In genomic region chr9:36046923-36047322, GRCh38 we compare ENCODE assay signal across 23 cellular contexts.
"Had no signal": no experiment of that assay in that cellular context is flagged by ENCODE, and none has a peak within 500 bp of the region (broad histone marks: within the 10 kb centered on the region; RNA-seq: fewer than 3 reads in every experiment).

No MANE protein-coding gene starts in this region.

- H3K27ac ChIP-seq: coronary artery, neutrophil, ovary, prostate gland, stomach, suprapubic skin, tibial nerve had no signal

- H3K4me3 ChIP-seq: coronary artery, ovary, prostate gland, stomach, suprapubic skin, tibial nerve had no signal

- H3K36me3 ChIP-seq: neutrophil, ovary, prostate gland, stomach, suprapubic skin, tibial nerve had no signal

- ATAC-seq: activated T-cell treated with anti-CD3 and anti-CD28 coated beads, Interleukin-2, amount 50 U/mL, for 72 hours; natural killer cell treated with Interleukin-12 subunit alpha and Interleukin-12 subunit beta and Interleukin-15 and Interleukin-18, amount 100 ng/mL, for 72 hours; stimulated activated effector memory CD8-positive, alpha-beta T cell treated with anti-CD3 and anti-CD28 coated beads, Interleukin-12 subunit alpha, Interleukin-12 subunit beta, amount 100 ng/mL, for 72 hours had no signal

- H3K27me3 ChIP-seq: neutrophil, ovary, stomach, suprapubic skin, tibial nerve had no signal

- DNase-seq: activated CD4-positive, alpha-beta memory T cell treated with anti-CD3 and anti-CD28 coated beads, Interleukin-2, amount 10 ng/mL, durations not matched to agents 7 days and 5 days; activated CD4-positive, alpha-beta T cell treated with anti-CD3 and anti-CD28 coated beads, Interleukin-2, amount 10 ng/mL, durations not matched to agents 24 days and 14 days; activated CD4-positive, CD25-positive, alpha-beta regulatory T cell; activated effector memory CD4-positive, alpha-beta T cell treated with Interleukin-2 at 50 U/mL for 16 hours; activated naive CD4-positive, alpha-beta T cell treated with anti-CD3 and anti-CD28 coated beads for 36 hours; activated naive CD8-positive, alpha-beta T cell treated with anti-CD3 and anti-CD28 coated beads, Interleukin-2, amount 10 ng/mL, durations not matched to agents 7 days and 5 days; activated T-cell treated with anti-CD3 and anti-CD28 coated beads, Interleukin-2, amount 50 U/mL, for 72 hours; amygdala; endodermal cell; glutamatergic neuron; hypothalamus; midbrain; ovary; stimulated activated CD4-positive, alpha-beta T cell treated with anti-CD3 and anti-CD28 coated beads, Interleukin-2, amount 100 ng/mL, for 24 hours; stomach; T-helper 9 cell had no signal

- H3K9me3 ChIP-seq: neutrophil, ovary, prostate gland, stomach, suprapubic skin, tibial nerve had no signal

- H3K4me1 ChIP-seq: prostate gland had no signal
